Comparison of ENCODE assay signal across 17 cellular contexts in the genomic region with DNA sequence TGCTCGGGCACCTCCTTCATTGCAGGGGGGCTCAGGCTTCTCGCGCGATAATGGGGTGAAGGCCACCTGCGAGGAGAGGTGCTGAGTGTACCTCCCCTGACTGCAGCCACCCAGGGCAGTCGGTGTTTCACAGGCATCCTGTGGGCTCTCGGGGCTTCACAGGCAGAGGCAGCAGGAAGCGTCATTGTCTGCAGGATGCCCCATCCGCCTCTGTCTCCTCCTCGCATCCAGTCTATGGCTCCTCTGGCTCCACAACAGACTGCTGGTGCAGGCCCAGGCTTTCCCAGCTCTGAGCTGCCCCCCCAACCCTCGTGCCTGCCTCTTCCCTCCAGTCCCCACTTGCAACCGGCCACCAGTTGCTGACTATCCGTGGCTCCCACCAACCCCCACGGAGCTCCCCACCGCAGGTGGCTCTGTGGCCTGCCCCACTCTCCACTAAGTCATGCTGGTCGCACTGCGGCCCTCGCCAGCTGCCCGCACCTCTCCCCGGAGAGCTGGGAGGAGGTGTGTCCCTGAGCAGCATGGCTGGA. TPM values are rescaled to one million over a fixed set of nuclear protein-coding genes. Genes with fewer than 3 reads are reported as not detected.
DNase-seq lines count a peak whose midpoint lies in the region; ATAC-seq, FAIRE-seq and TF ChIP-seq lines count a peak whose summit lies in the region.
"Had no signal": no experiment of that assay in that cellular context is flagged by ENCODE, and none has a peak within 500 bp of the region (broad histone marks: within the 10 kb centered on the region; RNA-seq: fewer than 3 reads in every experiment).

No MANE protein-coding gene starts in this region.

- ATAC-seq in right lobe of liver = no peak
- no peak for ATAC-seq in HepG2
- no peak for ATAC-seq in aorta (ENCODE audit: low FRiP score)
- ATAC-seq in GM19463 (IDR thresholded peaks at IDR 0.05; ENCODE audit: unreplicated experiment) = no peak

- no peak overlapping the region for H3K9ac ChIP-seq in HepG2 (ENCODE audit: insufficient read depth, low read depth, low read length)
- no peak overlapping the region for H3K9ac ChIP-seq in neural progenitor cell

- H3K4me2 ChIP-seq in HepG2 (ENCODE audit: low read depth, low read length) (no peak overlapping the region), neural progenitor cell (no peak overlapping the region)

- TF ChIP-seq EP300 in HepG2 (IDR thresholded peaks at IDR 0.05; ENCODE audit: low read depth in 2 of 2, low read length in 2 of 2) (no peak), HepG2 (CRISPR knock-in tag; IDR thresholded peaks at IDR 0.05; ENCODE audit: borderline replicate concordance) (no peak)

- H3K27me3 Mint-ChIP-seq in glutamatergic neuron (ENCODE audit: unreplicated experiment) = peaks cover 2% of the 10 kb centered on the region
- H3K27me3 Mint-ChIP-seq in neural progenitor cell (ENCODE audit: insufficient read depth, low read depth) = peaks cover 4% of the 10 kb centered on the region

- in situ Hi-C loops in HepG2 (cut with HindIII; ENCODE audit: extremely low pct_ligation_motif_present, low pct_unique_long_range_greater_than_20kb) = no loop called here

- H2AFZ ChIP-seq in HepG2 (ENCODE audit: low read length) (no peak overlapping the region), neural progenitor cell (replicated peaks) (peak overlapping the region; percentile 57)

- H3K27ac Mint-ChIP-seq in glutamatergic neuron (ENCODE audit: unreplicated experiment) (no peak overlapping the region), neural progenitor cell (no peak overlapping the region)

- H3K9me3 Mint-ChIP-seq in glutamatergic neuron (ENCODE audit: unreplicated experiment) (peaks cover 10% of the 10 kb centered on the region), neural progenitor cell (no peaks in the 10 kb centered on the region)

- TF ChIP-seq POLR2A in right lobe of liver (IDR thresholded peaks at IDR 0.05) (no peak), HepG2 (IDR thresholded peaks at IDR 0.05; ENCODE audit: insufficient read depth in 1 of 2, low read depth in 2 of 2, low read length in 2 of 2) (no peak)

- H3K4me3 Mint-ChIP-seq in glutamatergic neuron (ENCODE audit: unreplicated experiment) = no peak overlapping the region
- no peak overlapping the region for H3K4me3 Mint-ChIP-seq in neural progenitor cell

- H3K4me3 ChIP-seq in right lobe of liver (no peak overlapping the region), HepG2 (replicated peaks in 1 of 3; ENCODE audit: insufficient read depth in 1 of 3, low read depth in 2 of 3, low read length in 3 of 3) (no peak overlapping the region), neural progenitor cell (no peak overlapping the region), aorta (ENCODE audit: low read length in 2 of 2) (no peak overlapping the region)
- H3K4me3 ChIP-seq: esophagus squamous epithelium, HAP-1, K562, lung, SK-N-MC had no signal

- POLR2A ChIA-PET in HepG2 (lab: Yijun Ruan, JAX) = no interaction called here

- CTCF ChIA-PET in HepG2 (lab: Yijun Ruan, JAX; ENCODE audit: low intra/inter-chr PET ratio, low total read pairs) = no interaction called here

- H3K79me2 ChIP-seq in HepG2 (ENCODE audit: insufficient read depth, low read length) = no peaks in the 10 kb centered on the region
- no peaks in the 10 kb centered on the region for H3K79me2 ChIP-seq in neural progenitor cell (ENCODE audit: low read depth)

- no peaks in the 10 kb centered on the region for H3K4me1 ChIP-seq in right lobe of liver
- H3K4me1 ChIP-seq in HepG2 (ENCODE audit: insufficient read depth, low read length) = no peaks in the 10 kb centered on the region
- peaks cover 6% of the 10 kb centered on the region for H3K4me1 ChIP-seq in neural progenitor cell
- H3K4me1 ChIP-seq in aorta (ENCODE audit: control insufficient read depth in 1 of 2, insufficient read depth in 2 of 2, low read length in 2 of 2) = no peaks in the 10 kb centered on the region
- H3K4me1 ChIP-seq: HAP-1 had no signal

- FAIRE-seq in HepG2 (lab: Jason Lieb, UNC) = no peak
- FAIRE-seq: astrocyte, K562, small intestine had no signal

- TF ChIP-seq RAD21 in HepG2 (CRISPR knock-in tag; IDR thresholded peaks at IDR 0.05) = no peak

- H3K36me3 ChIP-seq in right lobe of liver (no peaks in the 10 kb centered on the region), HepG2 (replicated peaks in 1 of 2; ENCODE audit: control insufficient read depth in 1 of 2, insufficient read depth in 2 of 2, low read length in 2 of 2) (no peaks in the 10 kb centered on the region), neural progenitor cell (no peaks in the 10 kb centered on the region), aorta (ENCODE audit: control insufficient read depth in 1 of 2, insufficient read depth in 2 of 2, low read length in 1 of 2) (no peaks in the 10 kb centered on the region)
- H3K36me3 ChIP-seq: esophagus squamous epithelium, HAP-1 had no signal

- no peak overlapping the region for H3K27ac ChIP-seq in right lobe of liver
- H3K27ac ChIP-seq in HepG2 (ENCODE audit: extremely low read length, insufficient read depth, low read length) = no peak overlapping the region
- H3K27ac ChIP-seq in neural progenitor cell = no peak overlapping the region
- no peak overlapping the region for H3K27ac ChIP-seq in aorta (ENCODE audit: low read depth in 1 of 2, low read length in 2 of 2)
- H3K27ac ChIP-seq: esophagus squamous epithelium, SK-N-MC had no signal

- WGBS in right lobe of liver (ENCODE audit: insufficient coverage, low coverage, low lambda C conversion rate, missing lambda C conversion rate) = 84% methylated on average over 10 of the region's 20 CpGs
- 44% methylated on average over 9 of the region's 20 CpGs for WGBS in HepG2 (ENCODE audit: low lambda C conversion rate)
- 91 to 95% methylated on average over 20 of the region's 20 CpGs for WGBS in aorta, 2 donors

- H3K4me1 Mint-ChIP-seq in glutamatergic neuron (ENCODE audit: low read depth, unreplicated experiment) (peaks cover 41% of the 10 kb centered on the region), neural progenitor cell (peaks cover 18% of the 10 kb centered on the region)

- BruUV-seq in HepG2 (replicated peaks; lab: Mats Ljungman, UMichigan) = no TSS peak

- TF ChIP-seq CTCF in right lobe of liver (IDR thresholded peaks at IDR 0.05) (no peak), HepG2 (CRISPR knock-in tag; IDR thresholded peaks at IDR 0.05) (no peak), glutamatergic neuron (IDR thresholded peaks at IDR 0.05; ENCODE audit: partially characterized antibody, unreplicated experiment) (no peak), neural progenitor cell (IDR thresholded peaks at IDR 0.05) (no peak)

- no peaks in the 10 kb centered on the region for H4K20me1 ChIP-seq in HepG2 (ENCODE audit: insufficient read depth, low read length)
- H4K20me1 ChIP-seq in neural progenitor cell (ENCODE audit: low read depth) = no peaks in the 10 kb centered on the region

- H3K9me3 ChIP-seq in right lobe of liver (no peaks in the 10 kb centered on the region), HepG2 (ENCODE audit: low read length) (no peaks in the 10 kb centered on the region), neural progenitor cell (ENCODE audit: low read depth) (no peaks in the 10 kb centered on the region), aorta (ENCODE audit: control insufficient read depth, low read length) (no peaks in the 10 kb centered on the region)
- H3K9me3 ChIP-seq: esophagus squamous epithelium, HAP-1 had no signal

- no peaks in the 10 kb centered on the region for H3K27me3 ChIP-seq in right lobe of liver
- H3K27me3 ChIP-seq in HepG2 (ENCODE audit: control insufficient read depth in 1 of 2, insufficient read depth in 2 of 2, low read length in 2 of 2) = peaks cover 12 to 96% of the 10 kb centered on the region in 2 experiments
- peaks cover 22% of the 10 kb centered on the region for H3K27me3 ChIP-seq in neural progenitor cell
- H3K27me3 ChIP-seq in aorta (ENCODE audit: control insufficient read depth in 1 of 2, insufficient read depth in 2 of 2, low read length in 1 of 2) = no peaks in the 10 kb centered on the region

- DNase-seq in right lobe of liver (peak; percentile 16 to 50 (median 36)), HepG2 (ENCODE audit: low spot score) (no peak), glutamatergic neuron (peak; percentile 52), neural progenitor cell (ENCODE audit: low spot score) (no peak), aorta (peak; percentile 33 to 72), iPS-NIHi11 (ENCODE audit: low spot score) (no peak), NCI-H1105 (lab: John Stamatoyannopoulos, UW) (no peak)
- DNase-seq: dermis blood vessel endothelial cell, esophagus squamous epithelium, NCI-H446 treated with DMSO at 0.1 percent for 48 hours, small intestine had no signal

- intact Hi-C loops in right lobe of liver (cut with DNase I) (no loop called here), HepG2 (cut with micrococcal nuclease; ENCODE audit: unreplicated experiment) (no loop called here), aorta (cut with DNase I) (no loop called here)

- H3F3A ChIP-seq in neural progenitor cell (ENCODE audit: low read depth) = no peaks in the 10 kb centered on the region

- H3K36me3 Mint-ChIP-seq in glutamatergic neuron (ENCODE audit: unreplicated experiment) (no peaks in the 10 kb centered on the region), neural progenitor cell (no peaks in the 10 kb centered on the region)

RNA-seq across cellular contexts. Expression of a gene that starts 36.5 kb away (rescaled TPM):
- total RNA-seq in right lobe of liver (1 to 10 TPM; 2.1 to 5.1 (median 3.3) TPM), HepG2 (2016; rRNA removed; fragmentation: Illumina TruSeq; extraction: Trizol) (0.13 and 0.27 TPM in 2 replicates), glutamatergic neuron (ENCODE audit: unreplicated experiment) (55.1 TPM), neural progenitor cell (ENCODE audit: low replicate concordance) (0.09 and 0.31 TPM in 2 replicates), aorta (1 to 10 TPM; 2.4 to 4.4 TPM)
- not detected in 2 replicates for total RNA-seq in HepG2 (2016; cell fraction: cytosol; rRNA removed; fragmentation: Illumina TruSeq; extraction: Trizol; ENCODE audit: low read depth)
- total RNA-seq in HepG2 (2016; cell fraction: insoluble cytoplasmic fraction; rRNA removed; fragmentation: Illumina TruSeq; extraction: Trizol) = 0.06 and 0.19 TPM in 2 replicates
- 0.21 TPM in 1 of 2 replicates, not detected in the other for total RNA-seq in HepG2 (2016; cell fraction: membrane; rRNA removed; fragmentation: Illumina TruSeq; extraction: Trizol)
- total RNA-seq in HepG2 (2016; cell fraction: nucleus; rRNA removed; fragmentation: Illumina TruSeq; extraction: Trizol) = 0.09 TPM in 1 of 2 replicates, not detected in the other
- polyA plus RNA-seq in HepG2 (2011; rRNA removed) (0.20 and 0.48 TPM in 2 replicates), aorta (10 to 100 TPM in 1 of 2 donors, not detected in 1; 12.8 TPM)
- 0.09 and 0.39 TPM in 2 replicates for polyA plus RNA-seq in HepG2 (2011; cell fraction: cytosol; rRNA removed)
- polyA plus RNA-seq in HepG2 (2011; cell fraction: nucleus; rRNA removed) = 0.10 and 0.19 TPM in 2 replicates
- polyA plus RNA-seq in HepG2 (2012) = 0.09 TPM in 1 of 2 replicates, not detected in the other
- polyA plus RNA-seq in HepG2 (2016; cell fraction: cytosol; fragmentation: Illumina TruSeq; extraction: Trizol; ENCODE audit: low read depth) = 0.18 TPM in 1 of 2 replicates, not detected in the other
- 0.43 and 0.62 TPM in 2 replicates for polyA plus RNA-seq in HepG2 (2016; cell fraction: insoluble cytoplasmic fraction; fragmentation: Illumina TruSeq; extraction: Trizol; ENCODE audit: low read depth)
- 0.30 TPM in 1 of 2 replicates, not detected in the other for polyA plus RNA-seq in HepG2 (2016; cell fraction: membrane; fragmentation: Illumina TruSeq; extraction: Trizol; ENCODE audit: low read depth)
- not detected in 2 replicates for polyA plus RNA-seq in HepG2 (2016; cell fraction: nucleus; fragmentation: Illumina TruSeq; extraction: Trizol; ENCODE audit: insufficient read depth, low read depth)
- 0.04 and 0.56 TPM in 2 replicates for polyA minus RNA-seq in HepG2 (2011; rRNA and poly(A)+ RNA removed; ENCODE audit: low replicate concordance)
- polyA minus RNA-seq in HepG2 (2011; cell fraction: cytosol; rRNA and poly(A)+ RNA removed) = not detected in 2 replicates
- not detected in 2 replicates for polyA minus RNA-seq in HepG2 (2011; cell fraction: nucleus; rRNA and poly(A)+ RNA removed)

Comparison
In these comparisons a context has a peak if more than half of its experiments do, and no peak if none do; other contexts are left out.
1. DNase-seq: peak in right lobe of liver (3 of 3), glutamatergic neuron (single experiment) and aorta (2 of 2); none in HepG2 (single experiment), neural progenitor cell (single experiment), iPS-NIHi11 (single experiment) and NCI-H1105 (single experiment).